10 cellular contexts compared by ENCODE assay signal in genomic region chr14:65070710-65071033, GRCh38. TPM values are rescaled to one million over a fixed set of nuclear protein-coding genes. Genes with fewer than 3 reads are reported as not detected.
A peak's percentile ranks its signal among the peaks of the same experiment; 100 is the strongest.
DNase-seq lines count a peak whose midpoint lies in the region; ATAC-seq and TF ChIP-seq lines count a peak whose summit lies in the region.
"Had no signal": no experiment of that assay in that cellular context is flagged by ENCODE, and none has a peak within 500 bp of the region (broad histone marks: within the 10 kb centered on the region; RNA-seq: fewer than 3 reads in every experiment).

No MANE protein-coding gene starts in this region.

- no peaks in the 10 kb centered on the region for H3K27me3 ChIP-seq in IMR-90 (ENCODE audit: control insufficient read depth, insufficient read depth, low read length)
- no peaks in the 10 kb centered on the region for H3K27me3 ChIP-seq in uterus

- H3K9me3 ChIP-seq in IMR-90 (ENCODE audit: control insufficient read depth, insufficient read depth, low read length) (no peaks in the 10 kb centered on the region), uterus (no peaks in the 10 kb centered on the region)

- TF ChIP-seq CTCF in IMR-90 (conservative IDR thresholded peaks at IDR 0.05; ENCODE audit: low read depth, low read length): no peak
- TF ChIP-seq CTCF in uterus (IDR thresholded peaks at IDR 0.05): no peak

- TF ChIP-seq POLR2A in IMR-90 (IDR thresholded peaks at IDR 0.05; ENCODE audit: low read depth, low read length) (no peak), uterus (IDR thresholded peaks at IDR 0.05) (no peak)

- H4K20me1 ChIP-seq in IMR-90 (ENCODE audit: insufficient read depth, low read length): peaks cover 10% of the 10 kb centered on the region

- peaks cover 0 to 30% of the 10 kb centered on the region in 2 experiments; a peak in 3 of 4 replicates for H3K79me1 ChIP-seq in IMR-90 (ENCODE audit: low read depth in 1 of 2, low read length in 2 of 2)

- DNase-seq in IMR-90 (peak; percentile 7), SW480 (ENCODE audit: low spot score) (peak; percentile 56), myocyte (ENCODE audit: low read depth) (peak; percentile 62), uterus (no peak), RKO (ENCODE audit: low spot score) (no peak)
- no peak for DNase-seq in activated CD8-positive, alpha-beta T cell treated with anti-CD3 and anti-CD28 coated beads, Interleukin-2, amount 10 ng/mL, durations not matched to agents 7 days and 5 days
- DNase-seq in activated naive CD4-positive, alpha-beta T cell treated with anti-CD3 and anti-CD28 coated beads, Interleukin-2, amount 50 U/mL, for 16 hours: no peak
- DNase-seq: activated naive CD4-positive, alpha-beta T cell treated with Interleukin-2 at 50 U/mL for 16 hours had no signal

- no peak for TF ChIP-seq RAD21 in IMR-90 (IDR thresholded peaks at IDR 0.05; ENCODE audit: low read length)

- H3K4me2 ChIP-seq in IMR-90 (ENCODE audit: low read depth, low read length): no peak overlapping the region

- no peak overlapping the region for H2AK5ac ChIP-seq in IMR-90 (ENCODE audit: low read depth, low read length)

- H4K8ac ChIP-seq in IMR-90 (ENCODE audit: low read depth in 2 of 2, low read length in 2 of 2): no peak overlapping the region

- no peak overlapping the region for H2BK20ac ChIP-seq in IMR-90 (ENCODE audit: low read depth, low read length)

- no peak overlapping the region for H3K23ac ChIP-seq in IMR-90 (ENCODE audit: low read depth, low read length)

- in situ Hi-C loops in IMR-90 (cut with MboI; ENCODE audit: low sequenced_read_pairs): no loop called here

- H3K4me1 ChIP-seq in IMR-90 (ENCODE audit: control insufficient read depth, insufficient read depth, low read length): no peaks in the 10 kb centered on the region
- H3K4me1 ChIP-seq in uterus: no peaks in the 10 kb centered on the region

- dilution Hi-C loops in IMR-90 (cut with HindIII; ENCODE audit: low sequenced_read_pairs, unreplicated experiment): no loop called here

- no peak overlapping the region for H2AK9ac ChIP-seq in IMR-90 (replicated peaks; ENCODE audit: low read depth, low read length, poor library complexity)

- no peak overlapping the region for H3K4me3 ChIP-seq in IMR-90 (ENCODE audit: insufficient read depth, low read depth, low read length)
- no peak overlapping the region for H3K4me3 ChIP-seq in uterus

- H2BK15ac ChIP-seq in IMR-90 (ENCODE audit: low read depth, low read length): no peak overlapping the region

- POLR2A ChIA-PET in IMR-90 (lab: Charles Lee; ENCODE audit: unreplicated experiment): no interaction called here
- POLR2A ChIA-PET in activated CD8-positive, alpha-beta T cell treated with anti-CD3 and anti-CD28 coated beads, Interleukin-2, amount 10 ng/mL, durations not matched to agents 7 days and 5 days (lab: Charles Lee): no interaction called here

- H3K9ac ChIP-seq in IMR-90 (ENCODE audit: low read depth, low read length): no peak overlapping the region

- no peak overlapping the region for H2BK5ac ChIP-seq in IMR-90 (ENCODE audit: low read depth, low read length, poor library complexity, severe bottlenecking)

- ATAC-seq in GM18498 (IDR thresholded peaks at IDR 0.05; ENCODE audit: unreplicated experiment): peak; percentile 57
- peak; percentile 33 for ATAC-seq in IMR-90 (ENCODE audit: low read depth)
- no peak for ATAC-seq in activated CD8-positive, alpha-beta T cell treated with anti-CD3 and anti-CD28 coated beads, Interleukin-2, amount 10 ng/mL, durations not matched to agents 7 days and 5 days

- peaks cover 15% of the 10 kb centered on the region for H3K4me1 Mint-ChIP-seq in activated CD8-positive, alpha-beta T cell treated with anti-CD3 and anti-CD28 coated beads, Interleukin-2, amount 10 ng/mL, durations not matched to agents 7 days and 5 days (ENCODE audit: low read depth)

- no peak overlapping the region for H3K27ac Mint-ChIP-seq in activated CD8-positive, alpha-beta T cell treated with anti-CD3 and anti-CD28 coated beads, Interleukin-2, amount 10 ng/mL, durations not matched to agents 7 days and 5 days
- H3K27ac Mint-ChIP-seq: memory B cell had no signal

- no peak overlapping the region for H4K5ac ChIP-seq in IMR-90 (ENCODE audit: low read depth, low read length)

- no peak overlapping the region for H3K14ac ChIP-seq in IMR-90 (replicated peaks; ENCODE audit: low read depth, low read length)

- no peak overlapping the region for H3K4me3 Mint-ChIP-seq in activated CD8-positive, alpha-beta T cell treated with anti-CD3 and anti-CD28 coated beads, Interleukin-2, amount 10 ng/mL, durations not matched to agents 7 days and 5 days
- H3K4me3 Mint-ChIP-seq: memory B cell had no signal

- H2AFZ ChIP-seq in IMR-90 (replicated peaks; ENCODE audit: low read length, poor library complexity): no peak overlapping the region

- 60% methylated on average over 3 of the region's 4 CpGs; no CpG with 5 or more reads in 1 of the 2 experiments for WGBS in IMR-90 (ENCODE audit: extremely low coverage in 2 of 2, insufficient read length in 1 of 2), 2 experiments

- no peak overlapping the region for H3K18ac ChIP-seq in IMR-90 (ENCODE audit: low read depth, low read length)

- CTCF ChIA-PET in IMR-90 (lab: Yijun Ruan, JAX): no interaction called here
- CTCF ChIA-PET in activated CD8-positive, alpha-beta T cell treated with anti-CD3 and anti-CD28 coated beads, Interleukin-2, amount 10 ng/mL, durations not matched to agents 7 days and 5 days (lab: Charles Lee): no interaction called here

- H3K56ac ChIP-seq in IMR-90 (ENCODE audit: extremely low read depth, insufficient read depth, low read length): no peak overlapping the region

- H3K9me1 ChIP-seq in IMR-90 (ENCODE audit: insufficient read depth, low read length): peaks cover 18% of the 10 kb centered on the region

- no peak overlapping the region for H3K4ac ChIP-seq in IMR-90 (ENCODE audit: low read depth, low read length)

- H3K9me3 Mint-ChIP-seq in activated CD8-positive, alpha-beta T cell treated with anti-CD3 and anti-CD28 coated beads, Interleukin-2, amount 10 ng/mL, durations not matched to agents 7 days and 5 days (ENCODE audit: insufficient read depth): no peaks in the 10 kb centered on the region
- H3K9me3 Mint-ChIP-seq: memory B cell had no signal

- no peak overlapping the region for H4K91ac ChIP-seq in IMR-90 (ENCODE audit: insufficient read depth, low read depth, low read length)

- H3K27ac ChIP-seq in IMR-90 (ENCODE audit: insufficient read depth, low read length): no peak overlapping the region
- H3K27ac ChIP-seq in uterus: no peak overlapping the region

- H2BK120ac ChIP-seq in IMR-90 (ENCODE audit: low read depth, low read length): no peak overlapping the region

- BruUV-seq in IMR-90 (replicated peaks; lab: Mats Ljungman, UMichigan): no TSS peak

- H3K27me3 Mint-ChIP-seq in activated CD8-positive, alpha-beta T cell treated with anti-CD3 and anti-CD28 coated beads, Interleukin-2, amount 10 ng/mL, durations not matched to agents 7 days and 5 days (ENCODE audit: low read depth): no peaks in the 10 kb centered on the region
- H3K27me3 Mint-ChIP-seq: memory B cell had no signal

- intact Hi-C loops in IMR-90 (cut with micrococcal nuclease) (no loop called here), uterus (cut with DNase I; ENCODE audit: low total_unique reads) (no loop called here)

- H3K36me3 ChIP-seq in IMR-90 (ENCODE audit: control insufficient read depth, insufficient read depth, low read length): peaks cover 30% of the 10 kb centered on the region
- H3K36me3 ChIP-seq in uterus: no peaks in the 10 kb centered on the region

- peaks cover 42% of the 10 kb centered on the region for H3K36me3 Mint-ChIP-seq in activated CD8-positive, alpha-beta T cell treated with anti-CD3 and anti-CD28 coated beads, Interleukin-2, amount 10 ng/mL, durations not matched to agents 7 days and 5 days (ENCODE audit: low read depth)

TF ChIP-seq in IMR-90, 13 proteins besides CTCF, POLR2A, EP300 and RAD21 (continues in another document):
- TF ChIP-seq, protein P1, sequence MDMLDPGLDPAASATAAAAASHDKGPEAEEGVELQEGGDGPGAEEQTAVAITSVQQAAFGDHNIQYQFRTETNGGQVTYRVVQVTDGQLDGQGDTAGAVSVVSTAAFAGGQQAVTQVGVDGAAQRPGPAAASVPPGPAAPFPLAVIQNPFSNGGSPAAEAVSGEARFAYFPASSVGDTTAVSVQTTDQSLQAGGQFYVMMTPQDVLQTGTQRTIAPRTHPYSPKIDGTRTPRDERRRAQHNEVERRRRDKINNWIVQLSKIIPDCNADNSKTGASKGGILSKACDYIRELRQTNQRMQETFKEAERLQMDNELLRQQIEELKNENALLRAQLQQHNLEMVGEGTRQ (IDR thresholded peaks at IDR 0.05; ENCODE audit: low read depth, low read length): no peak
- TF ChIP-seq RCOR1 (IDR thresholded peaks at IDR 0.05; ENCODE audit: insufficient replicate concordance, low read length): no peak
- no peak for TF ChIP-seq MXI1 (IDR thresholded peaks at IDR 0.05; ENCODE audit: borderline replicate concordance, low read depth, low read length)
- no peak for TF ChIP-seq MAZ (IDR thresholded peaks at IDR 0.05; ENCODE audit: borderline replicate concordance, low read depth, low read length)
- TF ChIP-seq MAFK (IDR thresholded peaks at IDR 0.05; ENCODE audit: low read depth, low read length): no peak
- TF ChIP-seq NFE2L2 (IDR thresholded peaks at IDR 0.05; ENCODE audit: low read depth, low read length): no peak
- no peak for TF ChIP-seq CHD1 (IDR thresholded peaks at IDR 0.05; ENCODE audit: low read depth, low read length)
- no peak for TF ChIP-seq BHLHE40 (IDR thresholded peaks at IDR 0.05; ENCODE audit: low read depth, low read length)
- no peak for TF ChIP-seq FOS (IDR thresholded peaks at IDR 0.05; ENCODE audit: low read depth, low read length)
- no peak for TF ChIP-seq RFX5 (IDR thresholded peaks at IDR 0.05; ENCODE audit: low read depth, low read length)
- no peak for TF ChIP-seq SMC3 (IDR thresholded peaks at IDR 0.05; ENCODE audit: low read depth, low read length)
- TF ChIP-seq CEBPB (IDR thresholded peaks at IDR 0.05; ENCODE audit: low read depth, low read length): no peak

RNA-seq across cellular contexts. Expression of gene MAX, which starts 31.6 kb away (rescaled TPM):
- total RNA-seq in IMR-90 (2012; rRNA removed): 35.3 and 45.2 TPM in 2 replicates
- polyA plus RNA-seq in IMR-90 (2012; rRNA removed): 51.8 and 65.1 TPM in 2 replicates
- 26.7 and 40.1 TPM in 2 replicates for polyA plus RNA-seq in IMR-90 (2012; cell fraction: cytosol; rRNA removed)
- polyA plus RNA-seq in IMR-90 (2012; cell fraction: nucleus; rRNA removed; ENCODE audit: low replicate concordance): 23.9 and 41.2 TPM in 2 replicates
- 38.7 and 43.0 TPM in 2 replicates for total RNA-seq in myocyte
- polyA plus RNA-seq in myocyte (2012): 64.7 TPM
- total RNA-seq in uterus: 100 to 1,000 TPM in 1 of 4 donors, 10 to 100 TPM in 3; 32.6 to 153 (median 68.4) TPM
- total RNA-seq in activated CD8-positive, alpha-beta T cell treated with anti-CD3 and anti-CD28 coated beads, Interleukin-2, amount 10 ng/mL, durations not matched to agents 7 days and 5 days: 100 to 1,000 TPM; 132 to 134 TPM

Comparison
In these comparisons a context has a peak if more than half of its experiments do, and no peak if none do; other contexts are left out.
1. DNase-seq: peak in IMR-90 (single experiment), SW480 (single experiment) and myocyte (single experiment); none in uterus (0 of 2), RKO (single experiment), activated CD8-positive, alpha-beta T cell treated with anti-CD3 and anti-CD28 coated beads, Interleukin-2, amount 10 ng/mL, durations not matched to agents 7 days and 5 days (single experiment) and activated naive CD4-positive, alpha-beta T cell treated with anti-CD3 and anti-CD28 coated beads, Interleukin-2, amount 50 U/mL, for 16 hours (single experiment).